26 cellular contexts compared by ENCODE assay signal in the genomic region with DNA sequence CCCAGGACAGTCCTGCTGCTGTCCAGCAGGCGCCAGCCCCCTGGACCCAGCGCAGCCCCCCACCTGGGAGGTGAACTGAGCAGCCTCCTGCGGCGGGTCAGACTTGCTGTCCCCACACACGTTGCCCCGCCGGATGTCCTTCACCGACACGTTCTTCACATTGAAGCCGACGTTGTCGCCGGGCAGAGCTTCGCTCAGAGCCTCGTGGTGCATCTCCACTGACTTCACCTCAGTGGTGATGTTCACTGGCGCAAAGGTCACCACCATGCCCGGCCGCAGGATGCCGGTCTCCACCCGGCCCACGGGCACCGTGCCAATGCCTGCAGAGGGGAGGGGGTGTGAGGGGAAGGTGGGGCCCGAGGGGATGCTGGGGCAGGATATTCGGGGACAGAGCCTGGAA. TPM values are rescaled to one million over a fixed set of nuclear protein-coding genes. Genes with fewer than 3 reads are reported as not detected.
DNase-seq lines count a peak whose midpoint lies in the region; ATAC-seq, FAIRE-seq and TF ChIP-seq lines count a peak whose summit lies in the region.
"Had no signal": no experiment of that assay in that cellular context is flagged by ENCODE, and none has a peak within 500 bp of the region (broad histone marks: within the 10 kb centered on the region; RNA-seq: fewer than 3 reads in every experiment).

No MANE protein-coding gene starts in this region.

- H3K79me1 ChIP-seq in trophoblast cell (ENCODE audit: low read length), result no peaks in the 10 kb centered on the region

- H3K27ac ChIP-seq in left ventricle myocardium inferior (replicated peaks), result no peak overlapping the region
- no peak overlapping the region for H3K27ac ChIP-seq in HepG2 (ENCODE audit: extremely low read length, insufficient read depth, low read length)
- H3K27ac ChIP-seq in trophoblast cell (ENCODE audit: low read depth, low read length), result no peak overlapping the region
- H3K27ac ChIP-seq: A549; BLaER1 treated with 17β-estradiol and CSF1 and Interleukin-3, amounts not matched to agents 10 nM and 100 nM; KMS-11 had no signal

- intact Hi-C loops in left ventricle myocardium inferior (cut with micrococcal nuclease) (no loop called here), Right ventricle myocardium superior (cut with DNase I) (no loop called here), HepG2 (cut with micrococcal nuclease; ENCODE audit: unreplicated experiment) (no loop called here)

- CTCF ChIA-PET in HepG2 (lab: Yijun Ruan, JAX; ENCODE audit: low intra/inter-chr PET ratio, low total read pairs), result no interaction called here

- H4K8ac ChIP-seq in trophoblast cell (ENCODE audit: low read depth, low read length), result no peak overlapping the region

- H2AFZ ChIP-seq in HepG2 (ENCODE audit: low read length) (no peak overlapping the region), trophoblast cell (ENCODE audit: insufficient read depth, low read length, poor library complexity) (no peak overlapping the region)

- H3K27me3 ChIP-seq in left ventricle myocardium inferior (ENCODE audit: low read depth) (peaks cover 64% of the 10 kb centered on the region), HepG2 (ENCODE audit: control insufficient read depth in 1 of 2, insufficient read depth in 2 of 2, low read length in 2 of 2) (peaks cover 18 to 55% of the 10 kb centered on the region in 2 experiments), trophoblast cell (ENCODE audit: insufficient read depth, low read length) (peaks cover 16% of the 10 kb centered on the region)

- no peak overlapping the region for H2AK5ac ChIP-seq in trophoblast cell (ENCODE audit: low read length)

- H3K4ac ChIP-seq in trophoblast cell (ENCODE audit: low read depth, low read length), result no peak overlapping the region

- H3K4me2 ChIP-seq in HepG2 (ENCODE audit: low read depth, low read length), result no peak overlapping the region
- no peak overlapping the region for H3K4me2 ChIP-seq in trophoblast cell (ENCODE audit: low read length)
- H3K4me2 ChIP-seq: A549; BLaER1 treated with 17β-estradiol and CSF1 and Interleukin-3, amounts not matched to agents 10 nM and 100 nM; KMS-11 had no signal

- TF ChIP-seq CTCF in left ventricle myocardium inferior (IDR thresholded peaks at IDR 0.05; ENCODE audit: borderline replicate concordance) (no peak), HepG2 (CRISPR knock-in tag; IDR thresholded peaks at IDR 0.05) (no peak)

- H4K12ac ChIP-seq in trophoblast cell (ENCODE audit: low read depth, low read length), result no peak overlapping the region

- 4% methylated on average over 16 of the region's 24 CpGs for WGBS in HepG2 (ENCODE audit: low lambda C conversion rate)
- WGBS in trophoblast cell (ENCODE audit: extremely low coverage, insufficient coverage, insufficient read length), result no CpG with 5 or more reads among the region's 24 CpGs

- no peak overlapping the region for H2BK12ac ChIP-seq in trophoblast cell (ENCODE audit: low read length)

- TF ChIP-seq POLR2A in HepG2 (IDR thresholded peaks at IDR 0.05; ENCODE audit: insufficient read depth in 1 of 2, low read depth in 2 of 2, low read length in 2 of 2), result no peak

- in situ Hi-C loops in HepG2 (cut with HindIII; ENCODE audit: extremely low pct_ligation_motif_present, low pct_unique_long_range_greater_than_20kb), result no loop called here

- H3K9me3 ChIP-seq in left ventricle myocardium inferior (replicated peaks), result peaks cover 4% of the 10 kb centered on the region
- no peaks in the 10 kb centered on the region for H3K9me3 ChIP-seq in HepG2 (ENCODE audit: low read length)
- H3K9me3 ChIP-seq in trophoblast cell (ENCODE audit: insufficient read depth, low read depth, low read length), result peaks cover 9% of the 10 kb centered on the region
- H3K9me3 ChIP-seq: A549 had no signal

- H4K91ac ChIP-seq in trophoblast cell (ENCODE audit: low read depth, low read length), result no peak overlapping the region

- POLR2A ChIA-PET in HepG2 (lab: Yijun Ruan, JAX), result no interaction called here

- H3K36me3 ChIP-seq in left ventricle myocardium inferior (peaks cover 56% of the 10 kb centered on the region), HepG2 (replicated peaks in 1 of 2; ENCODE audit: control insufficient read depth in 1 of 2, insufficient read depth in 2 of 2, low read length in 2 of 2) (no peaks in the 10 kb centered on the region), trophoblast cell (ENCODE audit: control insufficient read depth in 1 of 2, insufficient read depth in 2 of 2, low read length in 2 of 2) (peaks cover 0 to 19% of the 10 kb centered on the region in 2 experiments)

- no peak overlapping the region for H3K9ac ChIP-seq in HepG2 (ENCODE audit: insufficient read depth, low read depth, low read length)
- H3K9ac ChIP-seq in trophoblast cell (ENCODE audit: low read length), result no peak overlapping the region
- H3K9ac ChIP-seq: BLaER1 treated with 17β-estradiol and CSF1 and Interleukin-3, amounts not matched to agents 10 nM and 100 nM; KMS-11 had no signal

- no TSS peak for BruUV-seq in HepG2 (replicated peaks; lab: Mats Ljungman, UMichigan)

- no peak overlapping the region for H3K14ac ChIP-seq in trophoblast cell (ENCODE audit: low read length)

- no peak overlapping the region for H3K4me3 ChIP-seq in left ventricle myocardium inferior
- no peak overlapping the region; a peak in 1 of 6 replicates for H3K4me3 ChIP-seq in HepG2 (replicated peaks in 1 of 3; ENCODE audit: insufficient read depth in 1 of 3, low read depth in 2 of 3, low read length in 3 of 3)
- H3K4me3 ChIP-seq in trophoblast cell (ENCODE audit: low read depth, low read length), result no peak overlapping the region
- H3K4me3 ChIP-seq: A549; BLaER1 treated with 17β-estradiol and CSF1 and Interleukin-3, amounts not matched to agents 10 nM and 100 nM had no signal

- peaks cover 31% of the 10 kb centered on the region for H3K4me1 ChIP-seq in left ventricle myocardium inferior
- H3K4me1 ChIP-seq in HepG2 (ENCODE audit: insufficient read depth, low read length), result peaks cover 7% of the 10 kb centered on the region; the same call in 1 of the 2 replicates
- peaks cover 0 to 2% of the 10 kb centered on the region in 2 experiments for H3K4me1 ChIP-seq in trophoblast cell (ENCODE audit: control insufficient read depth in 1 of 2, insufficient read depth in 2 of 2, low read length in 2 of 2)
- H3K4me1 ChIP-seq: A549 had no signal

- DNase-seq in left ventricle myocardium inferior (peak; percentile 19), Right ventricle myocardium superior (no peak), HepG2 (ENCODE audit: low spot score) (peak; percentile 27), RKO (ENCODE audit: low spot score) (no peak), trophoblast cell (no peak)
- DNase-seq: AML-193; CD4-positive, alpha-beta T cell; IMR-90; MM.1S; NCI-H1048; NCI-H1417; NCI-H1694; NCI-H2029 treated with DMSO at 0.1 percent for 48 hours; NCI-H446 treated with DMSO at 0.1 percent for 48 hours; NCI-H526; NCI-H82; NK-92 treated with Interleukin-12 subunit alpha and Interleukin-12 subunit beta, amount 100 ng/mL, for 24 hours; PC-3; SHP77 had no signal

- H3K23ac ChIP-seq in trophoblast cell (ENCODE audit: low read length), result no peak overlapping the region

- no peak for ATAC-seq in Right ventricle myocardium superior (ENCODE audit: poor library complexity)
- ATAC-seq in HepG2, result peak; percentile 3; the same call in 1 of the 3 replicates
- ATAC-seq: A549, PC-3 had no signal

- H3K79me2 ChIP-seq in HepG2 (ENCODE audit: insufficient read depth, low read length) (no peaks in the 10 kb centered on the region), trophoblast cell (ENCODE audit: control insufficient read depth, insufficient read depth, low read length, poor library complexity) (no peaks in the 10 kb centered on the region)

- no peak for TF ChIP-seq RAD21 in HepG2 (CRISPR knock-in tag; IDR thresholded peaks at IDR 0.05)

- TF ChIP-seq EP300 in HepG2 (IDR thresholded peaks at IDR 0.05; ENCODE audit: low read depth in 2 of 2, low read length in 2 of 2), result no peak
- no peak for TF ChIP-seq EP300 in HepG2 (CRISPR knock-in tag; IDR thresholded peaks at IDR 0.05; ENCODE audit: borderline replicate concordance)

- H3K18ac ChIP-seq in trophoblast cell (ENCODE audit: low read length), result no peak overlapping the region

- no peak overlapping the region for H2BK120ac ChIP-seq in trophoblast cell (ENCODE audit: insufficient read depth, low read length, poor library complexity)

- no peak for FAIRE-seq in HepG2 (lab: Jason Lieb, UNC)
- FAIRE-seq: A549, G401.6, H54 had no signal

- H4K20me1 ChIP-seq in HepG2 (ENCODE audit: insufficient read depth, low read length), result peaks cover 3% of the 10 kb centered on the region; the same call in 1 of the 2 replicates

- H2BK5ac ChIP-seq in trophoblast cell (ENCODE audit: low read depth, low read length, poor library complexity), result no peak overlapping the region

RNA-seq across cellular contexts. Expression of gene EEF1A2, which starts 8.5 kb away (rescaled TPM):
- total RNA-seq in left ventricle myocardium inferior (1,286 TPM), Right ventricle myocardium superior (1,229 TPM), HepG2 (2016; rRNA removed; fragmentation: Illumina TruSeq; extraction: Trizol) (0.36 and 0.44 TPM in 2 replicates)
- 0.51 TPM in 1 of 2 replicates, not detected in the other for total RNA-seq in HepG2 (2016; cell fraction: cytosol; rRNA removed; fragmentation: Illumina TruSeq; extraction: Trizol; ENCODE audit: low read depth)
- total RNA-seq in HepG2 (2016; cell fraction: insoluble cytoplasmic fraction; rRNA removed; fragmentation: Illumina TruSeq; extraction: Trizol), result 0.18 and 0.37 TPM in 2 replicates
- 0.90 and 1.00 TPM in 2 replicates for total RNA-seq in HepG2 (2016; cell fraction: membrane; rRNA removed; fragmentation: Illumina TruSeq; extraction: Trizol)
- 0.22 and 0.47 TPM in 2 replicates for total RNA-seq in HepG2 (2016; cell fraction: nucleus; rRNA removed; fragmentation: Illumina TruSeq; extraction: Trizol)
- polyA plus RNA-seq in HepG2 (2011; rRNA removed), result 0.87 and 1.8 TPM in 2 replicates
- polyA plus RNA-seq in HepG2 (2011; cell fraction: cytosol; rRNA removed), result 1.6 and 1.7 TPM in 2 replicates
- 2.6 and 2.9 TPM in 2 replicates for polyA plus RNA-seq in HepG2 (2011; cell fraction: nucleus; rRNA removed)
- 1.0 and 4.0 TPM in 2 replicates for polyA plus RNA-seq in HepG2 (2012)
- 0.58 and 0.81 TPM in 2 replicates for polyA plus RNA-seq in HepG2 (2016; cell fraction: cytosol; fragmentation: Illumina TruSeq; extraction: Trizol; ENCODE audit: low read depth)
- polyA plus RNA-seq in HepG2 (2016; cell fraction: insoluble cytoplasmic fraction; fragmentation: Illumina TruSeq; extraction: Trizol; ENCODE audit: low read depth), result 0.54 and 1.5 TPM in 2 replicates
- 0.81 and 1.1 TPM in 2 replicates for polyA plus RNA-seq in HepG2 (2016; cell fraction: membrane; fragmentation: Illumina TruSeq; extraction: Trizol; ENCODE audit: low read depth)
- polyA plus RNA-seq in HepG2 (2016; cell fraction: nucleus; fragmentation: Illumina TruSeq; extraction: Trizol; ENCODE audit: insufficient read depth, low read depth), result 1.2 and 1.5 TPM in 2 replicates
- polyA minus RNA-seq in HepG2 (2011; rRNA and poly(A)+ RNA removed; ENCODE audit: low replicate concordance), result 1.4 and 21.5 TPM in 2 replicates
- 1.1 and 3.3 TPM in 2 replicates for polyA minus RNA-seq in HepG2 (2011; cell fraction: cytosol; rRNA and poly(A)+ RNA removed)
- 0.75 and 1.0 TPM in 2 replicates for polyA minus RNA-seq in HepG2 (2011; cell fraction: nucleus; rRNA and poly(A)+ RNA removed)
- 30.0 and 32.8 TPM in 2 replicates for polyA plus RNA-seq in trophoblast cell (2013)

RNA-seq across cellular contexts. Expression of gene KCNQ2, which starts 18.0 kb away (rescaled TPM):
- total RNA-seq in left ventricle myocardium inferior, result 2.3 TPM
- 0.89 TPM for total RNA-seq in Right ventricle myocardium superior
- not detected in 2 replicates for total RNA-seq in HepG2 (2016; rRNA removed; fragmentation: Illumina TruSeq; extraction: Trizol)
- not detected in 2 replicates for total RNA-seq in HepG2 (2016; cell fraction: cytosol; rRNA removed; fragmentation: Illumina TruSeq; extraction: Trizol; ENCODE audit: low read depth)
- total RNA-seq in HepG2 (2016; cell fraction: insoluble cytoplasmic fraction; rRNA removed; fragmentation: Illumina TruSeq; extraction: Trizol), result not detected in 2 replicates
- total RNA-seq in HepG2 (2016; cell fraction: membrane; rRNA removed; fragmentation: Illumina TruSeq; extraction: Trizol), result not detected in 2 replicates
- not detected in 2 replicates for total RNA-seq in HepG2 (2016; cell fraction: nucleus; rRNA removed; fragmentation: Illumina TruSeq; extraction: Trizol)
- not detected in 2 replicates for polyA plus RNA-seq in HepG2 (2011; rRNA removed)
- not detected in 2 replicates for polyA plus RNA-seq in HepG2 (2011; cell fraction: cytosol; rRNA removed)
- 0.03 and 0.10 TPM in 2 replicates for polyA plus RNA-seq in HepG2 (2011; cell fraction: nucleus; rRNA removed)
- not detected in 2 replicates for polyA plus RNA-seq in HepG2 (2012)
- polyA plus RNA-seq in HepG2 (2016; cell fraction: cytosol; fragmentation: Illumina TruSeq; extraction: Trizol; ENCODE audit: low read depth), result not detected in 2 replicates
- not detected in 2 replicates for polyA plus RNA-seq in HepG2 (2016; cell fraction: insoluble cytoplasmic fraction; fragmentation: Illumina TruSeq; extraction: Trizol; ENCODE audit: low read depth)
- polyA plus RNA-seq in HepG2 (2016; cell fraction: membrane; fragmentation: Illumina TruSeq; extraction: Trizol; ENCODE audit: low read depth), result not detected in 2 replicates
- not detected in 2 replicates for polyA plus RNA-seq in HepG2 (2016; cell fraction: nucleus; fragmentation: Illumina TruSeq; extraction: Trizol; ENCODE audit: insufficient read depth, low read depth)
- 0.02 and 1.2 TPM in 2 replicates for polyA minus RNA-seq in HepG2 (2011; rRNA and poly(A)+ RNA removed; ENCODE audit: low replicate concordance)
- polyA minus RNA-seq in HepG2 (2011; cell fraction: cytosol; rRNA and poly(A)+ RNA removed), result not detected in 2 replicates
- polyA minus RNA-seq in HepG2 (2011; cell fraction: nucleus; rRNA and poly(A)+ RNA removed), result not detected in 2 replicates
- 0.21 and 0.22 TPM in 2 replicates for polyA plus RNA-seq in trophoblast cell (2013)
- total RNA-seq: CD4-positive, alpha-beta T cell; IMR-90; PC-3 had no signal

RNA-seq across cellular contexts. Expression of gene PPDPF, which starts 30.1 kb away (rescaled TPM):
- total RNA-seq in left ventricle myocardium inferior (371 TPM), Right ventricle myocardium superior (246 TPM), HepG2 (2016; rRNA removed; fragmentation: Illumina TruSeq; extraction: Trizol) (6.0 and 7.0 TPM in 2 replicates)
- total RNA-seq in HepG2 (2016; cell fraction: cytosol; rRNA removed; fragmentation: Illumina TruSeq; extraction: Trizol; ENCODE audit: low read depth), result 21.9 and 23.8 TPM in 2 replicates
- 4.3 and 5.4 TPM in 2 replicates for total RNA-seq in HepG2 (2016; cell fraction: insoluble cytoplasmic fraction; rRNA removed; fragmentation: Illumina TruSeq; extraction: Trizol)
- total RNA-seq in HepG2 (2016; cell fraction: membrane; rRNA removed; fragmentation: Illumina TruSeq; extraction: Trizol), result 16.4 and 22.5 TPM in 2 replicates
- total RNA-seq in HepG2 (2016; cell fraction: nucleus; rRNA removed; fragmentation: Illumina TruSeq; extraction: Trizol), result 5.4 and 6.2 TPM in 2 replicates
- polyA plus RNA-seq in HepG2 (2011; rRNA removed), result 1.8 and 2.2 TPM in 2 replicates
- 2.4 and 6.2 TPM in 2 replicates for polyA plus RNA-seq in HepG2 (2011; cell fraction: cytosol; rRNA removed)
- 6.3 and 9.5 TPM in 2 replicates for polyA plus RNA-seq in HepG2 (2011; cell fraction: nucleus; rRNA removed)
- polyA plus RNA-seq in HepG2 (2012), result 12.0 and 18.6 TPM in 2 replicates
- polyA plus RNA-seq in HepG2 (2016; cell fraction: cytosol; fragmentation: Illumina TruSeq; extraction: Trizol; ENCODE audit: low read depth), result 606 and 718 TPM in 2 replicates
- polyA plus RNA-seq in HepG2 (2016; cell fraction: insoluble cytoplasmic fraction; fragmentation: Illumina TruSeq; extraction: Trizol; ENCODE audit: low read depth), result 42.4 and 57.7 TPM in 2 replicates
- polyA plus RNA-seq in HepG2 (2016; cell fraction: membrane; fragmentation: Illumina TruSeq; extraction: Trizol; ENCODE audit: low read depth), result 288 and 295 TPM in 2 replicates
- 40.1 and 40.2 TPM in 2 replicates for polyA plus RNA-seq in HepG2 (2016; cell fraction: nucleus; fragmentation: Illumina TruSeq; extraction: Trizol; ENCODE audit: insufficient read depth, low read depth)
- polyA minus RNA-seq in HepG2 (2011; rRNA and poly(A)+ RNA removed; ENCODE audit: low replicate concordance), result 8.4 and 13.9 TPM in 2 replicates
- 15.8 and 39.4 TPM in 2 replicates for polyA minus RNA-seq in HepG2 (2011; cell fraction: cytosol; rRNA and poly(A)+ RNA removed)
- polyA minus RNA-seq in HepG2 (2011; cell fraction: nucleus; rRNA and poly(A)+ RNA removed), result 4.5 and 4.8 TPM in 2 replicates
- 330 and 341 TPM in 2 replicates for polyA plus RNA-seq in trophoblast cell (2013)

RNA-seq across cellular contexts. Expression of gene PTK6, which starts 46.8 kb away (rescaled TPM):
- total RNA-seq in left ventricle myocardium inferior (not detected), Right ventricle myocardium superior (0.13 TPM), HepG2 (2016; rRNA removed; fragmentation: Illumina TruSeq; extraction: Trizol) (not detected in 2 replicates)
- not detected in 2 replicates for total RNA-seq in HepG2 (2016; cell fraction: cytosol; rRNA removed; fragmentation: Illumina TruSeq; extraction: Trizol; ENCODE audit: low read depth)
- total RNA-seq in HepG2 (2016; cell fraction: insoluble cytoplasmic fraction; rRNA removed; fragmentation: Illumina TruSeq; extraction: Trizol), result not detected in 2 replicates
- not detected in 2 replicates for total RNA-seq in HepG2 (2016; cell fraction: membrane; rRNA removed; fragmentation: Illumina TruSeq; extraction: Trizol)
- total RNA-seq in HepG2 (2016; cell fraction: nucleus; rRNA removed; fragmentation: Illumina TruSeq; extraction: Trizol), result not detected in 2 replicates
- polyA plus RNA-seq in HepG2 (2011; rRNA removed), result 0.07 and 0.08 TPM in 2 replicates
- polyA plus RNA-seq in HepG2 (2011; cell fraction: cytosol; rRNA removed), result 0.05 and 0.08 TPM in 2 replicates
- polyA plus RNA-seq in HepG2 (2011; cell fraction: nucleus; rRNA removed), result 0.27 and 0.42 TPM in 2 replicates
- polyA plus RNA-seq in HepG2 (2012), result 0.09 and 0.11 TPM in 2 replicates
- not detected in 2 replicates for polyA plus RNA-seq in HepG2 (2016; cell fraction: cytosol; fragmentation: Illumina TruSeq; extraction: Trizol; ENCODE audit: low read depth)
- not detected in 2 replicates for polyA plus RNA-seq in HepG2 (2016; cell fraction: insoluble cytoplasmic fraction; fragmentation: Illumina TruSeq; extraction: Trizol; ENCODE audit: low read depth)
- not detected in 2 replicates for polyA plus RNA-seq in HepG2 (2016; cell fraction: membrane; fragmentation: Illumina TruSeq; extraction: Trizol; ENCODE audit: low read depth)
- not detected in 2 replicates for polyA plus RNA-seq in HepG2 (2016; cell fraction: nucleus; fragmentation: Illumina TruSeq; extraction: Trizol; ENCODE audit: insufficient read depth, low read depth)
- polyA minus RNA-seq in HepG2 (2011; rRNA and poly(A)+ RNA removed; ENCODE audit: low replicate concordance), result 0.18 and 9.4 TPM in 2 replicates
- polyA minus RNA-seq in HepG2 (2011; cell fraction: cytosol; rRNA and poly(A)+ RNA removed), result not detected in 2 replicates
- polyA minus RNA-seq in HepG2 (2011; cell fraction: nucleus; rRNA and poly(A)+ RNA removed), result 0.12 and 0.13 TPM in 2 replicates
- polyA plus RNA-seq in trophoblast cell (2013), result 0.03 TPM in 1 of 2 replicates, not detected in the other
- total RNA-seq: IMR-90, SK-MEL-5 had no signal
- polyA plus RNA-seq: IMR-90 had no signal

RNA-seq across cellular contexts. Expression of gene SRMS, which starts 57.1 kb away (rescaled TPM):
- not detected for total RNA-seq in left ventricle myocardium inferior
- total RNA-seq in Right ventricle myocardium superior, result not detected
- total RNA-seq in HepG2 (2016; rRNA removed; fragmentation: Illumina TruSeq; extraction: Trizol), result not detected in 2 replicates
- not detected in 2 replicates for total RNA-seq in HepG2 (2016; cell fraction: cytosol; rRNA removed; fragmentation: Illumina TruSeq; extraction: Trizol; ENCODE audit: low read depth)
- total RNA-seq in HepG2 (2016; cell fraction: insoluble cytoplasmic fraction; rRNA removed; fragmentation: Illumina TruSeq; extraction: Trizol), result not detected in 2 replicates
- total RNA-seq in HepG2 (2016; cell fraction: membrane; rRNA removed; fragmentation: Illumina TruSeq; extraction: Trizol), result not detected in 2 replicates
- total RNA-seq in HepG2 (2016; cell fraction: nucleus; rRNA removed; fragmentation: Illumina TruSeq; extraction: Trizol), result not detected in 2 replicates
- polyA plus RNA-seq in HepG2 (2011; rRNA removed), result 0.09 TPM in 1 of 2 replicates, not detected in the other
- polyA plus RNA-seq in HepG2 (2011; cell fraction: cytosol; rRNA removed), result not detected in 2 replicates
- polyA plus RNA-seq in HepG2 (2011; cell fraction: nucleus; rRNA removed), result 0.10 and 0.37 TPM in 2 replicates
- polyA plus RNA-seq in HepG2 (2012), result 0.17 TPM in 1 of 2 replicates, not detected in the other
- polyA plus RNA-seq in HepG2 (2016; cell fraction: cytosol; fragmentation: Illumina TruSeq; extraction: Trizol; ENCODE audit: low read depth), result not detected in 2 replicates
- not detected in 2 replicates for polyA plus RNA-seq in HepG2 (2016; cell fraction: insoluble cytoplasmic fraction; fragmentation: Illumina TruSeq; extraction: Trizol; ENCODE audit: low read depth)
- polyA plus RNA-seq in HepG2 (2016; cell fraction: membrane; fragmentation: Illumina TruSeq; extraction: Trizol; ENCODE audit: low read depth), result not detected in 2 replicates
- polyA plus RNA-seq in HepG2 (2016; cell fraction: nucleus; fragmentation: Illumina TruSeq; extraction: Trizol; ENCODE audit: insufficient read depth, low read depth), result not detected in 2 replicates
- polyA minus RNA-seq in HepG2 (2011; rRNA and poly(A)+ RNA removed; ENCODE audit: low replicate concordance), result 0.28 TPM in 1 of 2 replicates, not detected in the other
- not detected in 2 replicates for polyA minus RNA-seq in HepG2 (2011; cell fraction: cytosol; rRNA and poly(A)+ RNA removed)
- polyA minus RNA-seq in HepG2 (2011; cell fraction: nucleus; rRNA and poly(A)+ RNA removed), result not detected in 2 replicates
- polyA plus RNA-seq in trophoblast cell (2013), result not detected in 2 replicates
- total RNA-seq: CD4-positive, alpha-beta T cell; IMR-90; RPMI7951; SK-MEL-5 had no signal
- polyA plus RNA-seq: A549, IMR-90 had no signal

Comparison
In these comparisons a context has a peak if more than half of its experiments do, and no peak if none do; other contexts are left out.
1. DNase-seq: peak in left ventricle myocardium inferior (single experiment) and HepG2 (single experiment); none in Right ventricle myocardium superior (single experiment), RKO (single experiment) and trophoblast cell (0 of 2).
2. RNA of gene EEF1A2, which starts 8.5 kb away (total RNA-seq): 1,286 TPM in left ventricle myocardium inferior (single experiment) and 1,229 TPM in Right ventricle myocardium superior (single experiment); 0.18 to 1.00 TPM in HepG2; every median in the first group is over 100 times any median in the second.